8 cellular contexts compared by ENCODE assay signal in genomic region chr11:1389932-1390587, GRCh38. TPM values are rescaled to one million over a fixed set of nuclear protein-coding genes. Genes with fewer than 3 reads are reported as not detected.
DNase-seq lines count a peak whose midpoint lies in the region; ATAC-seq and TF ChIP-seq lines count a peak whose summit lies in the region.

BRSK2 (plus strand) TSS chr11:1389934; CDS start chr11:1390285, 351 bp downstream.

- no peaks in the 10 kb centered on the region for H3K36me3 Mint-ChIP-seq in activated CD8-positive, alpha-beta memory T cell treated with anti-CD3 and anti-CD28 coated beads, Interleukin-2, amount 10 ng/mL, durations not matched to agents 7 days and 5 days

- in situ Hi-C loops in transverse colon (cut with MboI; ENCODE audit: low pct_ligation_motif_present in 1 of 4, low pct_unique_long_range_greater_than_20kb in 1 of 4, low sequenced_read_pairs in 3 of 4): no loop called here

- no peak for ATAC-seq in activated CD8-positive, alpha-beta memory T cell treated with anti-CD3 and anti-CD28 coated beads, Interleukin-2, amount 10 ng/mL, durations not matched to agents 7 days and 5 days

- peak within 1 kb of the TSS; percentile 84 for H3K9ac ChIP-seq in adipocyte (ENCODE audit: low read length)

- intact Hi-C loops in transverse colon (cut with DNase I; ENCODE audit: low total_unique reads) (no loop called here), posterior vena cava (cut with DNase I) (no loop called here)

- TF ChIP-seq CTCF in transverse colon (IDR thresholded peaks at IDR 0.05): no peak

- no peaks in the 10 kb centered on the region for H3K4me1 ChIP-seq in adipocyte (ENCODE audit: control insufficient read depth, insufficient read depth, low read length)
- H3K4me1 ChIP-seq in transverse colon: peaks cover 8 to 19% (median 12%) of the 10 kb centered on the region in 4 donors

- CTCF ChIA-PET in activated CD8-positive, alpha-beta memory T cell treated with anti-CD3 and anti-CD28 coated beads, Interleukin-2, amount 10 ng/mL, durations not matched to agents 7 days and 5 days (lab: Charles Lee): interaction anchor here (1.0 kb wide), 1 partner anchor 185 kb away, joined by 3 read pairs; no protein-coding TSS in a partner anchor

- peak within 1 kb of the TSS; percentile 48 for H3K4me3 Mint-ChIP-seq in activated CD8-positive, alpha-beta memory T cell treated with anti-CD3 and anti-CD28 coated beads, Interleukin-2, amount 10 ng/mL, durations not matched to agents 7 days and 5 days

- no peaks in the 10 kb centered on the region for H3K9me3 ChIP-seq in adipocyte (ENCODE audit: control insufficient read depth, low read length)
- H3K9me3 ChIP-seq in transverse colon: no peaks in the 10 kb centered on the region

- H3K27ac ChIP-seq in transverse colon: peak within 1 kb of the TSS; percentile 16 to 81 (median 42)

- no peak for TF ChIP-seq POLR2A in transverse colon (IDR thresholded peaks at IDR 0.05)

- 14% methylated on average over 14 of the region's 123 CpGs; no CpG with 5 or more reads in 1 of the 2 donors for WGBS in transverse colon (ENCODE audit: low coverage in 1 of 2), 2 donors

- DNase-seq in activated CD8-positive, alpha-beta memory T cell treated with anti-CD3 and anti-CD28 coated beads, Interleukin-2, amount 10 ng/mL, durations not matched to agents 7 days and 5 days: no peak
- no peak for DNase-seq in activated CD8-positive, alpha-beta memory T cell treated with anti-CD3 and anti-CD28 coated beads for 24 hours
- DNase-seq in adipocyte (ENCODE audit: low read depth) (peak; percentile 44), left kidney (ENCODE audit: low read depth, low spot score) (peak; percentile 42), transverse colon (no peak), NCI-H446 treated with DMSO at 0.1 percent for 48 hours (lab: John Stamatoyannopoulos, UW) (no peak), posterior vena cava (ENCODE audit: low spot score) (no peak)
- no peak for DNase-seq in stimulated activated naive CD4-positive, alpha-beta T cell treated with Interleukin-2 at 50 U/mL for 16 hours (lab: John Stamatoyannopoulos, UW)

- no peaks in the 10 kb centered on the region for H3K9me3 Mint-ChIP-seq in activated CD8-positive, alpha-beta memory T cell treated with anti-CD3 and anti-CD28 coated beads, Interleukin-2, amount 10 ng/mL, durations not matched to agents 7 days and 5 days (ENCODE audit: low read depth)

- H3K4me3 ChIP-seq in adipocyte (ENCODE audit: low read length) (peak within 1 kb of the TSS; percentile 77), transverse colon (peak within 1 kb of the TSS; percentile 13 to 42 (median 36))

- H3K36me3 ChIP-seq in adipocyte (ENCODE audit: control insufficient read depth, insufficient read depth, low read length, severe bottlenecking) (no peaks in the 10 kb centered on the region), transverse colon (no peaks in the 10 kb centered on the region)

- no peak within 1 kb of the TSS for H3K27ac Mint-ChIP-seq in activated CD8-positive, alpha-beta memory T cell treated with anti-CD3 and anti-CD28 coated beads, Interleukin-2, amount 10 ng/mL, durations not matched to agents 7 days and 5 days

- H3K27me3 Mint-ChIP-seq in activated CD8-positive, alpha-beta memory T cell treated with anti-CD3 and anti-CD28 coated beads, Interleukin-2, amount 10 ng/mL, durations not matched to agents 7 days and 5 days: peaks cover 41% of the 10 kb centered on the region

- peaks cover 20% of the 10 kb centered on the region for H3K27me3 ChIP-seq in adipocyte (replicated peaks; ENCODE audit: control insufficient read depth, insufficient read depth, low read length)
- peaks cover 55% of the 10 kb centered on the region for H3K27me3 ChIP-seq in transverse colon

- peaks cover 2% of the 10 kb centered on the region for H3K4me1 Mint-ChIP-seq in activated CD8-positive, alpha-beta memory T cell treated with anti-CD3 and anti-CD28 coated beads, Interleukin-2, amount 10 ng/mL, durations not matched to agents 7 days and 5 days

- TF ChIP-seq EP300 in transverse colon (IDR thresholded peaks at IDR 0.05; ENCODE audit: low read depth): no peak

RNA-seq across cellular contexts. Expression of gene BRSK2, which starts in this region (rescaled TPM):
- under 1 TPM in 1 of 2 experiments, not detected in 1; 0.40 TPM for total RNA-seq in activated CD8-positive, alpha-beta memory T cell treated with anti-CD3 and anti-CD28 coated beads, Interleukin-2, amount 10 ng/mL, durations not matched to agents 7 days and 5 days
- total RNA-seq in transverse colon (1 to 10 TPM in 1 of 4 donors, under 1 TPM in 2, not detected in 1; 0.14 to 1.8 (median 0.95) TPM), posterior vena cava (1 to 10 TPM in 1 of 2 donors, under 1 TPM in 1; 0.81 to 1.0 TPM)

Comparison
In these comparisons a context has a peak if more than half of its experiments do, and no peak if none do; other contexts are left out.
1. DNase-seq: peak in adipocyte (single experiment) and left kidney (single experiment); none in activated CD8-positive, alpha-beta memory T cell treated with anti-CD3 and anti-CD28 coated beads, Interleukin-2, amount 10 ng/mL, durations not matched to agents 7 days and 5 days (single experiment), activated CD8-positive, alpha-beta memory T cell treated with anti-CD3 and anti-CD28 coated beads for 24 hours (single experiment), transverse colon (single experiment), NCI-H446 treated with DMSO at 0.1 percent for 48 hours (single experiment), posterior vena cava (single experiment) and stimulated activated naive CD4-positive, alpha-beta T cell treated with Interleukin-2 at 50 U/mL for 16 hours (single experiment).